25 cellular contexts compared by ENCODE assay signal in the genomic region with DNA sequence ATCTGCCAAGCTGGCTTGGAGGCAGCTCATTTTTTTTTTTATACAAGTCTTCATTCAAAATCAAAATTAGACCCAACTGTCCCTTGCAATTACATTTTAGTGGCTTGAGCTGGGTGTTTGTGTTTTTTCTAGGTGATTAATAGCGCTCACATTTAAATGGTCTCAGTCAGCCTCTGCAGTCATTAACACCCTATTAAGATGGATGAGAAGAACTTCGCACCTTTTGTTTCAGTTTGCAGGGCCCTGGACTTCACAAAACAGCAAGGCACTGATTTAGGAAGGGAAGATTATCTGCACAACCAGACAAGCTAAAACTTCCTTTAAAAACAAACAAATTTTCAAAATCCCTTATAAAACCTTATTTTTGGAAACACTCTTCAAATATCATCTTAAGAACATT.
A peak's percentile ranks its signal among the peaks of the same experiment; 100 is the strongest.
DNase-seq lines count a peak whose midpoint lies in the region; ATAC-seq, FAIRE-seq and TF ChIP-seq lines count a peak whose summit lies in the region.
"Had no signal": no experiment of that assay in that cellular context is flagged by ENCODE, and none has a peak within 500 bp of the region (broad histone marks: within the 10 kb centered on the region; RNA-seq: fewer than 3 reads in every experiment).

No MANE protein-coding gene starts in this region.

- H3K27me3 ChIP-seq in SJCRH30 = no peaks in the 10 kb centered on the region
- H3K27me3 ChIP-seq: SJSA1 had no signal

- H3K79me2 ChIP-seq in OCI-LY7 (ENCODE audit: insufficient read depth, low read depth, low read length) = no peaks in the 10 kb centered on the region

- no peak for FAIRE-seq in H54 (lab: Jason Lieb, UNC)
- FAIRE-seq: A204.1, GM12891, HTR-8/SVneo, RCC 7860 had no signal

- no peaks in the 10 kb centered on the region for H3K9me2 ChIP-seq in OCI-LY7 (ENCODE audit: insufficient read depth, low read length)

- no peaks in the 10 kb centered on the region for H3K9me3 Mint-ChIP-seq in activated T-cell treated with anti-CD3 and anti-CD28 coated beads, Interleukin-2, amount 50 U/mL, for 4 hours
- no peaks in the 10 kb centered on the region for H3K9me3 Mint-ChIP-seq in immature natural killer cell

- H3K27ac ChIP-seq in OCI-LY7 (ENCODE audit: low read depth, low read length, poor library complexity, severe bottlenecking) (no peak overlapping the region), SJCRH30 (no peak overlapping the region)
- H3K27ac ChIP-seq: GM23248, SJSA1 had no signal

- BruUV-seq in OCI-LY7 (replicated peaks; lab: Mats Ljungman, UMichigan) = no TSS peak

- peaks cover 2% of the 10 kb centered on the region for H3K27me3 Mint-ChIP-seq in activated T-cell treated with anti-CD3 and anti-CD28 coated beads, Interleukin-2, amount 50 U/mL, for 4 hours (ENCODE audit: low read depth)
- peaks cover 0 to 5% (median 3%) of the 10 kb centered on the region in 3 donors for H3K27me3 Mint-ChIP-seq in immature natural killer cell (ENCODE audit: low read depth in 3 of 3)

- no peak overlapping the region for H3K4me3 ChIP-seq in OCI-LY7 (ENCODE audit: low read depth, low read length, poor library complexity, severe bottlenecking)
- H3K4me3 ChIP-seq in SJCRH30 = no peak overlapping the region
- H3K4me3 ChIP-seq: GM23248, SJSA1 had no signal

- H3K36me3 ChIP-seq in OCI-LY7 (ENCODE audit: insufficient read depth, low read length) (no peaks in the 10 kb centered on the region; the same call in 1 of the 2 replicates), SJCRH30 (no peaks in the 10 kb centered on the region)
- H3K36me3 ChIP-seq: SJSA1 had no signal

- intact Hi-C loops in OCI-LY7 (cut with micrococcal nuclease; ENCODE audit: unreplicated experiment) (no loop called here), posterior cingulate gyrus (cut with DNase I) (no loop called here)

- H4K20me1 ChIP-seq in OCI-LY7 (ENCODE audit: insufficient read depth, low read length) = no peaks in the 10 kb centered on the region

- TF ChIP-seq CTCF in OCI-LY7 (conservative IDR thresholded peaks at IDR 0.05; ENCODE audit: low read length) = no peak

- no peaks in the 10 kb centered on the region for H3K36me3 Mint-ChIP-seq in activated T-cell treated with anti-CD3 and anti-CD28 coated beads, Interleukin-2, amount 50 U/mL, for 4 hours (ENCODE audit: insufficient read depth)
- peaks cover 0 to 4% (median 0%) of the 10 kb centered on the region in 3 donors for H3K36me3 Mint-ChIP-seq in immature natural killer cell
- H3K36me3 Mint-ChIP-seq: CD4-positive, CD25-positive, alpha-beta regulatory T cell had no signal

- POLR2A ChIA-PET in OCI-LY7 (lab: Charles Lee) = interaction anchor here (0.6 to 5.3 kb wide), 10 partner anchors 10 to 77 kb away, joined by 3 to 30 read pairs (median 4); no protein-coding TSS in a partner anchor

- H3K9me3 ChIP-seq in OCI-LY7 (ENCODE audit: low read length) = no peaks in the 10 kb centered on the region
- no peaks in the 10 kb centered on the region for H3K9me3 ChIP-seq in SJCRH30 (replicated peaks)
- H3K9me3 ChIP-seq: Caco-2, SJSA1 had no signal

- peak overlapping the region; percentile 23 for H3K4me3 Mint-ChIP-seq in activated T-cell treated with anti-CD3 and anti-CD28 coated beads, Interleukin-2, amount 50 U/mL, for 4 hours
- H3K4me3 Mint-ChIP-seq in immature natural killer cell = peak overlapping the region; percentile 63 to 89 (median 81)
- H3K4me3 Mint-ChIP-seq: B cell; CD4-positive, CD25-positive, alpha-beta regulatory T cell had no signal

- peak overlapping the region; percentile 23; the same call in 1 of the 2 replicates for H2AFZ ChIP-seq in OCI-LY7 (ENCODE audit: low read length)
- H2AFZ ChIP-seq: GM23248 had no signal

- no peak for TF ChIP-seq POLR2A in H54 (IDR thresholded peaks at IDR 0.05; ENCODE audit: low read depth, low read length)

- H3K4me1 Mint-ChIP-seq in activated T-cell treated with anti-CD3 and anti-CD28 coated beads, Interleukin-2, amount 50 U/mL, for 4 hours (ENCODE audit: low read depth) = peaks cover 8% of the 10 kb centered on the region
- peaks cover 60 to 75% of the 10 kb centered on the region in 2 donors for H3K4me1 Mint-ChIP-seq in immature natural killer cell
- H3K4me1 Mint-ChIP-seq: CD4-positive, CD25-positive, alpha-beta regulatory T cell had no signal

- H3K27ac Mint-ChIP-seq in immature natural killer cell = peak overlapping the region in 1 of 6 donors; percentile 25
- H3K27ac Mint-ChIP-seq: B cell; CD4-positive, CD25-positive, alpha-beta regulatory T cell had no signal

- CTCF ChIA-PET in OCI-LY7 (lab: Charles Lee; ENCODE audit: unreplicated experiment) = no interaction called here

- DNase-seq in activated T-cell treated with anti-CD3 and anti-CD28 coated beads, Interleukin-2, amount 50 U/mL, for 4 hours = no peak
- DNase-seq in activated T-cell treated with anti-CD3 and anti-CD28 coated beads, Interleukin-2, amount 50 U/mL, for 1 hour = no peak
- no peak for DNase-seq in OCI-LY7 (ENCODE audit: low spot score)
- peak in 2 of 3 donors; percentile 26 for DNase-seq in immature natural killer cell
- DNase-seq in SJCRH30 = no peak
- no peak for DNase-seq in H54 (ENCODE audit: insufficient read length, low spot score)
- no peak for DNase-seq in posterior cingulate gyrus
- DNase-seq: Caco-2; CD4-positive, CD25-positive, alpha-beta regulatory T cell; DMS 273 treated with DMSO at 0.1 percent for 48 hours; DMS79 treated with DMSO at 0.1 percent for 48 hours; GM23248; HCEC 1CT; KG1; NCI-H1092; NCI-H1694; NCI-H774; OCI-M1; T-helper 1 cell had no signal

- no peak for ATAC-seq in activated T-cell treated with anti-CD3 and anti-CD28 coated beads, Interleukin-2, amount 50 U/mL, for 4 hours

- H3K4me2 ChIP-seq in OCI-LY7 (ENCODE audit: low read length) = peak overlapping the region; percentile 8; the same call in 1 of the 2 replicates

- H3K4me1 ChIP-seq in OCI-LY7 (ENCODE audit: insufficient read depth, low read length, poor library complexity, severe bottlenecking) (peaks cover 35% of the 10 kb centered on the region), SJCRH30 (no peaks in the 10 kb centered on the region)
- H3K4me1 ChIP-seq: Caco-2, SJSA1 had no signal

Comparison
In these comparisons a context has a peak if more than half of its experiments do, and no peak if none do; other contexts are left out.
1. DNase-seq: peak in immature natural killer cell (2 of 3); none in activated T-cell treated with anti-CD3 and anti-CD28 coated beads, Interleukin-2, amount 50 U/mL, for 4 hours (single experiment), activated T-cell treated with anti-CD3 and anti-CD28 coated beads, Interleukin-2, amount 50 U/mL, for 1 hour (single experiment), OCI-LY7 (single experiment), SJCRH30 (0 of 2), H54 (single experiment) and posterior cingulate gyrus (0 of 10).